In genomic region chr21:28138272-28138671, GRCh38 we compare ENCODE assay signal across 16 cellular contexts.
"Had no signal": no experiment of that assay in that cellular context is flagged by ENCODE, and none has a peak within 500 bp of the region (broad histone marks: within the 10 kb centered on the region; RNA-seq: fewer than 3 reads in every experiment).

No MANE protein-coding gene starts in this region.

- H3K4me3 ChIP-seq: mucosa of descending colon, neural progenitor cell, thyroid gland had no signal

- H3K36me3 ChIP-seq: neural progenitor cell, thyroid gland had no signal

- H3K27ac ChIP-seq: neural progenitor cell, thyroid gland had no signal

- H3K27me3 ChIP-seq: neural progenitor cell, thyroid gland had no signal

- H3K4me1 ChIP-seq: neural progenitor cell, thyroid gland had no signal

- DNase-seq: activated CD4-positive, alpha-beta memory T cell treated with anti-CD3 and anti-CD28 coated beads for 36 hours; activated CD4-positive, alpha-beta T cell treated with anti-CD3 and anti-CD28 coated beads for 36 hours; activated naive CD4-positive, alpha-beta T cell; activated naive CD8-positive, alpha-beta T cell treated with anti-CD3 and anti-CD28 coated beads for 36 hours; activated T-cell treated with anti-CD3 and anti-CD28 coated beads for 4 hours; amygdala; central memory CD4-positive, alpha-beta T cell; mucosa of descending colon; naive thymus-derived CD4-positive, alpha-beta T cell; stimulated activated CD4-positive, alpha-beta T cell treated with anti-CD3 and anti-CD28 coated beads, Interleukin-12 subunit alpha, Interleukin-12 subunit beta, amount 100 ng/mL, for 4 hours; stimulated activated CD4-positive, alpha-beta T cell treated with anti-CD3 and anti-CD28 coated beads, Interleukin-1b, Interleukin-23, amount 100 ng/mL, for 48 hours; stimulated activated CD8-positive, alpha-beta memory T cell treated with anti-CD3 and anti-CD28 coated beads, Interleukin-4, amount 100 ng/mL, for 48 hours; stimulated activated naive CD4-positive, alpha-beta T cell; thyroid gland had no signal

- ATAC-seq: activated CD4-positive, alpha-beta T cell treated with anti-CD3 and anti-CD28 coated beads for 36 hours; mucosa of descending colon; naive thymus-derived CD4-positive, alpha-beta T cell; WTC11 had no signal

- H3K9ac ChIP-seq: neural progenitor cell had no signal

- H3K9me3 ChIP-seq: mucosa of descending colon, thyroid gland had no signal
